In genomic region chr2:106165064-106165463, GRCh38 we compare ENCODE assay signal across 13 cellular contexts. TPM values are rescaled to one million over a fixed set of nuclear protein-coding genes. Genes with fewer than 3 reads are reported as not detected.
DNase-seq lines count a peak whose midpoint lies in the region; ATAC-seq and TF ChIP-seq lines count a peak whose summit lies in the region.
"Had no signal": no experiment of that assay in that cellular context is flagged by ENCODE, and none has a peak within 500 bp of the region (broad histone marks: within the 10 kb centered on the region; RNA-seq: fewer than 3 reads in every experiment).

No MANE protein-coding gene starts in this region.

- H3K4me2 ChIP-seq in osteoblast (ENCODE audit: insufficient read depth, low read length), result no peak overlapping the region

- peaks cover 44% of the 10 kb centered on the region for H3K4me1 ChIP-seq in HUES6 (ENCODE audit: control insufficient read depth, insufficient read depth, low read length)
- H3K4me1 ChIP-seq in osteoblast (ENCODE audit: insufficient read depth, low read length), result peaks cover 3% of the 10 kb centered on the region
- H3K4me1 ChIP-seq in psoas muscle, result no peaks in the 10 kb centered on the region

- TF ChIP-seq CTCF in choroid plexus epithelial cell (conservative IDR thresholded peaks at IDR 0.05; ENCODE audit: low read depth, low read length), result peak; percentile 19
- TF ChIP-seq CTCF in osteoblast (IDR thresholded peaks at IDR 0.05; ENCODE audit: extremely low read depth, low read depth, low read length), result peak; percentile 16
- TF ChIP-seq CTCF in psoas muscle (IDR thresholded peaks at IDR 0.05), result no peak

- H3K9me3 Mint-ChIP-seq in T-helper 2 cell treated with Interferon-gamma antibody and Interleukin-4, amounts not matched to agents 5 μg/mL and 100 μg/mL, for 36 hours, result no peaks in the 10 kb centered on the region

- no peak for DNase-seq in T-helper 2 cell treated with Interferon-gamma antibody and Interleukin-4, amounts not matched to agents 5 μg/mL and 100 μg/mL, for 36 hours (ENCODE audit: low spot score)
- no peak for DNase-seq in T-helper 2 cell
- no peak for DNase-seq in choroid plexus epithelial cell (ENCODE audit: low read depth)
- no peak for DNase-seq in osteoblast (ENCODE audit: insufficient read length, low spot score, missing footprints)
- no peak for DNase-seq in psoas muscle
- no peak for DNase-seq in central memory CD4-positive, alpha-beta T cell
- DNase-seq in HK-2 (ENCODE audit: unreplicated experiment), result no peak
- DNase-seq: DMS79 treated with DMSO at 0.1 percent for 48 hours, gastrocnemius medialis, left ventricle myocardium inferior, NCI-H345 had no signal

- H3K27me3 Mint-ChIP-seq in T-helper 2 cell treated with Interferon-gamma antibody and Interleukin-4, amounts not matched to agents 5 μg/mL and 100 μg/mL, for 36 hours (ENCODE audit: low read depth), result no peaks in the 10 kb centered on the region

- H2AFZ ChIP-seq in osteoblast (ENCODE audit: low read length), result no peak overlapping the region
- H2AFZ ChIP-seq: parathyroid adenoma had no signal

- H3K27ac ChIP-seq in HUES6 (ENCODE audit: low read depth, low read length) (0 out of 2 replicates have a peak overlapping the region, but pooled peaks have one; percentile 75), osteoblast (ENCODE audit: low read depth, low read length) (no peak overlapping the region), psoas muscle (no peak overlapping the region)
- H3K27ac ChIP-seq: gastrocnemius medialis, left ventricle myocardium inferior, parathyroid adenoma had no signal

- H4K20me1 ChIP-seq in osteoblast (ENCODE audit: insufficient read depth, low read length), result no peaks in the 10 kb centered on the region

- peaks cover 14% of the 10 kb centered on the region for H3K79me2 ChIP-seq in osteoblast (ENCODE audit: insufficient read depth, low read length)

- no peaks in the 10 kb centered on the region for H3K27me3 ChIP-seq in HUES6 (ENCODE audit: control insufficient read depth, insufficient read depth, low read length)
- no peaks in the 10 kb centered on the region for H3K27me3 ChIP-seq in osteoblast (ENCODE audit: insufficient read depth, low read length)
- no peaks in the 10 kb centered on the region for H3K27me3 ChIP-seq in psoas muscle (ENCODE audit: insufficient read depth in 3 of 3, low read length in 2 of 3)
- H3K27me3 ChIP-seq: gastrocnemius medialis had no signal

- intact Hi-C loops in psoas muscle (cut with DNase I), result no loop called here

- H3K9me3 ChIP-seq in HUES6 (ENCODE audit: control insufficient read depth, insufficient read depth, low read depth, low read length) (no peaks in the 10 kb centered on the region), osteoblast (ENCODE audit: low read depth, low read length) (no peaks in the 10 kb centered on the region), psoas muscle (no peaks in the 10 kb centered on the region)
- H3K9me3 ChIP-seq: gastrocnemius medialis, left ventricle myocardium inferior had no signal

- H3K4me3 ChIP-seq in HUES6 (ENCODE audit: low read depth, low read length) (peak overlapping the region; percentile 19; the same call in 1 of the 2 replicates), choroid plexus epithelial cell (ENCODE audit: low read depth, low read length) (no peak overlapping the region), osteoblast (ENCODE audit: insufficient read depth, low read length) (no peak overlapping the region), psoas muscle (no peak overlapping the region)
- H3K4me3 ChIP-seq: gastrocnemius medialis, left ventricle myocardium inferior had no signal

- peaks cover 49% of the 10 kb centered on the region for H3K4me1 Mint-ChIP-seq in T-helper 2 cell treated with Interferon-gamma antibody and Interleukin-4, amounts not matched to agents 5 μg/mL and 100 μg/mL, for 36 hours (ENCODE audit: low read depth)

- WGBS in psoas muscle, 3 donors, result 80 to 86% (median 81%) methylated on average over 3 of the region's 3 CpGs

- peaks cover 25% of the 10 kb centered on the region for H3K36me3 ChIP-seq in HUES6 (ENCODE audit: control insufficient read depth, insufficient read depth, low read length)
- H3K36me3 ChIP-seq in osteoblast (ENCODE audit: insufficient read depth, low read length), result peaks cover 3% of the 10 kb centered on the region
- H3K36me3 ChIP-seq in psoas muscle (ENCODE audit: insufficient read depth in 1 of 2, low read depth in 1 of 2), result peaks cover 3 to 7% of the 10 kb centered on the region in 2 donors
- H3K36me3 ChIP-seq: gastrocnemius medialis had no signal

- no peak overlapping the region for H3K4me3 Mint-ChIP-seq in T-helper 2 cell treated with Interferon-gamma antibody and Interleukin-4, amounts not matched to agents 5 μg/mL and 100 μg/mL, for 36 hours

- peak overlapping the region; percentile 77 for H3K27ac Mint-ChIP-seq in T-helper 2 cell treated with Interferon-gamma antibody and Interleukin-4, amounts not matched to agents 5 μg/mL and 100 μg/mL, for 36 hours

- ATAC-seq in psoas muscle, result no peak
- ATAC-seq: gastrocnemius medialis had no signal

- H3K9ac ChIP-seq in HUES6 (ENCODE audit: low read length), result no peak overlapping the region
- H3K9ac ChIP-seq: parathyroid adenoma had no signal

- H3K36me3 Mint-ChIP-seq in T-helper 2 cell treated with Interferon-gamma antibody and Interleukin-4, amounts not matched to agents 5 μg/mL and 100 μg/mL, for 36 hours (ENCODE audit: low read depth), result peaks cover 47% of the 10 kb centered on the region

RNA-seq across cellular contexts. Expression of gene UXS1, which starts 29.0 kb away (rescaled TPM):
- 22.8 and 31.5 TPM in 2 replicates for total RNA-seq in osteoblast
- total RNA-seq in psoas muscle, result 10 to 100 TPM; 12.2 to 24.7 (median 21.1) TPM
- polyA plus RNA-seq in psoas muscle, result 10 to 100 TPM; 18.2 to 36.0 (median 28.9) TPM
